In the genomic region with DNA sequence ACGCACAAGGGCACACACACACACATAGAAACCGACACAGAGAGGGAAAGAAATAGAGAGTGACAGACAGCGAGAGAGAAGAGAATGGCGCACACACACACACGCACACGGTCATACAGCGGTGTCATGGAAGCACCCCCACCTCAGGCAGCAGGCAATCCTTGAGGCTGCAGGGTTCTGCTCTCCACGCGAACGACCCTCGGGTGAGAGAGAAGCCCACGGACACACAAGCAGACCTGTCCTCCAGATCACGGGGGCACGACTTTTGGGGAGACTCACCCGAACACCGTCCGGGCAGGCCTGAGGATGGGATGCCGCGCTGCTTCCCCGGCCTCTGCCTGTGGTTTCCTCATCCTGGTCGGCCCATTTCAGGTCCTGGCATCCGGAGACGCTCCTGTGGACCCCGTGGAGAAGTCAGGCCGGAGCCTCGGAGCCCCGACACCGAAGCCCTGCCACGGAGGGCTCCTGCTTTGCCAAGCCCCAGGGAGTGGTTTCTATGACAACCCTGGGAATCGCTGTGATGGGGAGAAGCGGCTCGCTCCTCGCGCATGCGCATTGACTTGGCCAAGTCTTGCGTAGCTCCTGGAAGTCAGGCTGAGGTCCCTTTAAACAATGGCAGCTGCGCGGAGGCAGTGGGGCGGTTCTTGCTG, we compare ENCODE assay signal across 9 cellular contexts.
DNase-seq lines count a peak whose midpoint lies in the region; ATAC-seq and TF ChIP-seq lines count a peak whose summit lies in the region.
"Had no signal": no experiment of that assay in that cellular context is flagged by ENCODE, and none has a peak within 500 bp of the region (broad histone marks: within the 10 kb centered on the region; RNA-seq: fewer than 3 reads in every experiment).

No MANE protein-coding gene starts in this region.

- no peak overlapping the region for H3K27ac Mint-ChIP-seq in stimulated activated naive CD8-positive, alpha-beta T cell treated with anti-CD3 and anti-CD28 coated beads, Interleukin-15, Interleukin-2, amounts not matched to agents 100 ng/mL and 50 ng/mL, for 24 hours

- peaks cover 7% of the 10 kb centered on the region for H3K4me1 Mint-ChIP-seq in stimulated activated naive CD8-positive, alpha-beta T cell treated with anti-CD3 and anti-CD28 coated beads, Interleukin-15, Interleukin-2, amounts not matched to agents 100 ng/mL and 50 ng/mL, for 24 hours (ENCODE audit: low read depth)

- peaks cover 11% of the 10 kb centered on the region for H3K9me3 Mint-ChIP-seq in stimulated activated naive CD8-positive, alpha-beta T cell treated with anti-CD3 and anti-CD28 coated beads, Interleukin-15, Interleukin-2, amounts not matched to agents 100 ng/mL and 50 ng/mL, for 24 hours

- in situ Hi-C loops in astrocyte of the cerebellum (cut with HindIII; ENCODE audit: low sequenced_read_pairs) (no loop called here), GM13976 (cut with MboI; ENCODE audit: low sequenced_read_pairs, unreplicated experiment) (no loop called here)

- ATAC-seq in left lobe of liver: peak; percentile 34
- ATAC-seq: Panc1 had no signal

- peak overlapping the region; percentile 49 for H3K4me3 Mint-ChIP-seq in stimulated activated naive CD8-positive, alpha-beta T cell treated with anti-CD3 and anti-CD28 coated beads, Interleukin-15, Interleukin-2, amounts not matched to agents 100 ng/mL and 50 ng/mL, for 24 hours

- peak; percentile 3 to 19 for DNase-seq in activated CD8-positive, alpha-beta memory T cell treated with anti-CD3 and anti-CD28 coated beads for 1 hour (ENCODE audit: extremely low read depth in 1 of 2, low read depth in 1 of 2)
- no peak for DNase-seq in activated CD8-positive, alpha-beta memory T cell treated with anti-CD3 and anti-CD28 coated beads, Interleukin-2, amount 50 U/mL, for 48 hours
- DNase-seq in astrocyte of the cerebellum (ENCODE audit: low read depth) (peak; percentile 4), left lobe of liver (ENCODE audit: low spot score) (peak; percentile 67), SKM-1 treated with dmso at 0.1 percent for 144 hours (lab: John Stamatoyannopoulos, UW; ENCODE audit: unreplicated experiment) (no peak), GM13976 (ENCODE audit: low spot score) (no peak), NCI-H1436 (lab: John Stamatoyannopoulos, UW) (no peak)

- TF ChIP-seq CTCF in astrocyte of the cerebellum (IDR thresholded peaks at IDR 0.05; ENCODE audit: low read depth, low read length, missing control alignments): no peak
- TF ChIP-seq CTCF in GM13976 (IDR thresholded peaks at IDR 0.05; ENCODE audit: borderline replicate concordance, control extremely low read depth, extremely low read depth, insufficient read depth, missing control alignments): no peak

- H3K27me3 Mint-ChIP-seq in stimulated activated naive CD8-positive, alpha-beta T cell treated with anti-CD3 and anti-CD28 coated beads, Interleukin-15, Interleukin-2, amounts not matched to agents 100 ng/mL and 50 ng/mL, for 24 hours: peaks cover 25% of the 10 kb centered on the region

- H3K4me3 ChIP-seq in astrocyte of the cerebellum (ENCODE audit: low read depth, low read length): peak overlapping the region; percentile 34

- no peaks in the 10 kb centered on the region for H3K36me3 Mint-ChIP-seq in stimulated activated naive CD8-positive, alpha-beta T cell treated with anti-CD3 and anti-CD28 coated beads, Interleukin-15, Interleukin-2, amounts not matched to agents 100 ng/mL and 50 ng/mL, for 24 hours (ENCODE audit: low read depth)

Comparison
In these comparisons a context has a peak if more than half of its experiments do, and no peak if none do; other contexts are left out.
1. DNase-seq: peak in activated CD8-positive, alpha-beta memory T cell treated with anti-CD3 and anti-CD28 coated beads for 1 hour (2 of 2), astrocyte of the cerebellum (single experiment) and left lobe of liver (single experiment); none in activated CD8-positive, alpha-beta memory T cell treated with anti-CD3 and anti-CD28 coated beads, Interleukin-2, amount 50 U/mL, for 48 hours (single experiment), SKM-1 treated with dmso at 0.1 percent for 144 hours (single experiment), GM13976 (single experiment) and NCI-H1436 (single experiment).